Comparison of ENCODE assay signal across 29 cellular contexts in genomic region chr4:7575426-7575825, GRCh38.
"Had no signal": no experiment of that assay in that cellular context is flagged by ENCODE, and none has a peak within 500 bp of the region (broad histone marks: within the 10 kb centered on the region; RNA-seq: fewer than 3 reads in every experiment).

No MANE protein-coding gene starts in this region.

- DNase-seq: stimulated activated CD4-positive, alpha-beta T cell treated with anti-CD3 and anti-CD28 coated beads, Interleukin-2, amount 100 ng/mL, for 48 hours; stimulated activated CD4-positive, alpha-beta T cell treated with anti-CD3 and anti-CD28 coated beads, Interleukin-4, amount 100 ng/mL, for 1 hour; stimulated activated CD4-positive, alpha-beta T cell treated with anti-CD3 and anti-CD28 coated beads, Interleukin-4, amount 100 ng/mL, for 24 hours; stimulated activated CD4-positive, alpha-beta T cell treated with anti-CD3 and anti-CD28 coated beads, Interleukin-4, amount 100 ng/mL, for 4 hours; stimulated activated CD8-positive, alpha-beta memory T cell treated with anti-CD3 and anti-CD28 coated beads, Interleukin-4, amount 100 ng/mL, for 48 hours; stimulated activated naive B cell treated with anti-CD40 and anti-IgM and Interleukin-4, amounts not matched to agents 10 μg/mL and 1 μg/mL and 100 μg/mL, for 72 hours; stimulated activated naive CD4-positive, alpha-beta T cell; stimulated activated naive CD4-positive, alpha-beta T cell treated with Interleukin-2 at 50 U/mL for 16 hours; stimulated activated naive CD8-positive, alpha-beta T cell treated with anti-CD3 and anti-CD28 coated beads, Interleukin-15, amount 100 ng/mL, for 72 hours; stimulated activated naive CD8-positive, alpha-beta T cell treated with anti-CD3 and anti-CD28 coated beads, Interleukin-15, Interleukin-2, amounts not matched to agents 100 U/mL and 50 U/mL, for 24 hours; stomach; substantia nigra; testis; thyroid gland; tibial artery; transverse colon; trophoblast cell; upper lobe of left lung; upper lobe of right lung; uterus had no signal

- H3K36me3 Mint-ChIP-seq: stimulated activated effector memory CD8-positive, alpha-beta T cell treated with anti-CD3 and anti-CD28 coated beads, Interleukin-12 subunit alpha, Interleukin-12 subunit beta, amount 100 ng/mL, for 72 hours; stimulated activated memory B cell treated with anti-CD40 and anti-IgM and Interleukin-4, amounts not matched to agents 10 μg/mL and 1 μg/mL and 100 μg/mL, for 72 hours had no signal

- H3K36me3 ChIP-seq: suprapubic skin, thoracic aorta, thyroid gland, tibial artery, transverse colon, upper lobe of left lung, upper lobe of right lung, uterus, vagina had no signal

- H3K27ac Mint-ChIP-seq: stimulated activated effector memory CD8-positive, alpha-beta T cell treated with anti-CD3 and anti-CD28 coated beads, Interleukin-12 subunit alpha, Interleukin-12 subunit beta, amount 100 ng/mL, for 72 hours; stimulated activated memory B cell treated with anti-CD40 and anti-IgM and Interleukin-4, amounts not matched to agents 10 μg/mL and 1 μg/mL and 100 μg/mL, for 72 hours; stimulated activated naive B cell treated with anti-CD40 and anti-IgM and Interleukin-4, amounts not matched to agents 10 μg/mL and 1 μg/mL and 100 μg/mL, for 72 hours; stimulated activated naive CD8-positive, alpha-beta T cell treated with anti-CD3 and anti-CD28 coated beads, Interleukin-15, amount 100 ng/mL, for 72 hours; stimulated activated naive CD8-positive, alpha-beta T cell treated with anti-CD3 and anti-CD28 coated beads, Interleukin-15, Interleukin-2, amounts not matched to agents 100 ng/mL and 50 ng/mL, for 24 hours; type B pancreatic cell had no signal

- H3K4me1 ChIP-seq: stomach, suprapubic skin, testis, thyroid gland, tibial artery, tibial nerve, transverse colon, upper lobe of left lung, upper lobe of right lung, uterus, vagina had no signal

- H3K27me3 Mint-ChIP-seq: stimulated activated memory B cell treated with anti-CD40 and anti-IgM and Interleukin-4, amounts not matched to agents 10 μg/mL and 1 μg/mL and 100 μg/mL, for 72 hours; stimulated activated naive B cell treated with anti-CD40 and anti-IgM and Interleukin-4, amounts not matched to agents 10 μg/mL and 1 μg/mL and 100 μg/mL, for 72 hours; stimulated activated naive CD8-positive, alpha-beta T cell treated with anti-CD3 and anti-CD28 coated beads, Interleukin-15, Interleukin-2, amounts not matched to agents 100 ng/mL and 50 ng/mL, for 24 hours; type B pancreatic cell had no signal

- FAIRE-seq: urothelium cell line had no signal

- H3K4me1 Mint-ChIP-seq: stimulated activated effector memory CD8-positive, alpha-beta T cell treated with anti-CD3 and anti-CD28 coated beads, Interleukin-12 subunit alpha, Interleukin-12 subunit beta, amount 100 ng/mL, for 72 hours; stimulated activated memory B cell treated with anti-CD40 and anti-IgM and Interleukin-4, amounts not matched to agents 10 μg/mL and 1 μg/mL and 100 μg/mL, for 72 hours; stimulated activated naive B cell treated with anti-CD40 and anti-IgM and Interleukin-4, amounts not matched to agents 10 μg/mL and 1 μg/mL and 100 μg/mL, for 72 hours; stimulated activated naive CD8-positive, alpha-beta T cell treated with anti-CD3 and anti-CD28 coated beads, Interleukin-15, amount 100 ng/mL, for 72 hours had no signal

- H3K4me3 Mint-ChIP-seq: stimulated activated effector memory CD8-positive, alpha-beta T cell treated with anti-CD3 and anti-CD28 coated beads, Interleukin-12 subunit alpha, Interleukin-12 subunit beta, amount 100 ng/mL, for 72 hours; stimulated activated memory B cell treated with anti-CD40 and anti-IgM and Interleukin-4, amounts not matched to agents 10 μg/mL and 1 μg/mL and 100 μg/mL, for 72 hours; stimulated activated naive B cell treated with anti-CD40 and anti-IgM and Interleukin-4, amounts not matched to agents 10 μg/mL and 1 μg/mL and 100 μg/mL, for 72 hours; stimulated activated naive CD8-positive, alpha-beta T cell treated with anti-CD3 and anti-CD28 coated beads, Interleukin-15, amount 100 ng/mL, for 72 hours; stimulated activated naive CD8-positive, alpha-beta T cell treated with anti-CD3 and anti-CD28 coated beads, Interleukin-15, Interleukin-2, amounts not matched to agents 100 ng/mL and 50 ng/mL, for 24 hours; type B pancreatic cell had no signal

- ATAC-seq: stimulated activated effector memory CD8-positive, alpha-beta T cell treated with anti-CD3 and anti-CD28 coated beads, Interleukin-12 subunit alpha, Interleukin-12 subunit beta, amount 100 ng/mL, for 72 hours; stimulated activated memory B cell treated with anti-CD40 and anti-IgM and Interleukin-4, amounts not matched to agents 10 μg/mL and 1 μg/mL and 100 μg/mL, for 72 hours; stimulated activated naive B cell treated with anti-CD40 and anti-IgM and Interleukin-4, amounts not matched to agents 10 μg/mL and 1 μg/mL and 100 μg/mL, for 72 hours; stimulated activated naive CD8-positive, alpha-beta T cell treated with anti-CD3 and anti-CD28 coated beads, Interleukin-15, amount 100 ng/mL, for 72 hours; stimulated activated naive CD8-positive, alpha-beta T cell treated with anti-CD3 and anti-CD28 coated beads, Interleukin-15, Interleukin-2, amounts not matched to agents 100 U/mL and 50 U/mL, for 24 hours; upper lobe of right lung had no signal

- H3K27ac ChIP-seq: stomach, suprapubic skin, testis, thoracic aorta, thyroid gland, tibial artery, tibial nerve, transverse colon, upper lobe of left lung, upper lobe of right lung, uterus, vagina had no signal

- H3K27me3 ChIP-seq: testis, thyroid gland, tibial nerve, transverse colon, upper lobe of left lung, upper lobe of right lung, uterus, vagina had no signal

- H3K4me3 ChIP-seq: stomach, suprapubic skin, testis, thoracic aorta, thyroid gland, tibial artery, tibial nerve, transverse colon, upper lobe of left lung, upper lobe of right lung, uterus, vagina had no signal

- H3K9me3 ChIP-seq: testis, thyroid gland, vagina had no signal
